Comparison of ENCODE assay signal across 11 cellular contexts in the genomic region with DNA sequence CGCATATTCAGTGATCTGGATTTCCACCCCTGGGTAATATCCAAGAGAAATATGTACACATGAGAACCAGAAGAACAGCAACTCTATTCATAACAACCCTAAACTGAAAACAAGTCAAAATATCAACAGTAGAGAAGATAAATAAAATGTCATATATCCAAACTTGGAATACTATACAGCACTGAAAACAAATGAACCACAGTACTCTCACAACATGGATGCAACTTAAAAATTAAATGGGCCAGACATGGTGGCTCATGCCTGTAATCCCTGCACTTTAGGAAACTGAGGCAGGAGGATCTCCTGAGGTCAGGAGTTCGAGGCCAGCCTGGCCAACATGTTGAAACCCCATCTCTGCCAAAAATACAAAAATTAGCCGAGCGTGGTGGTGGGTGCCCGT.
"Had no signal": no experiment of that assay in that cellular context is flagged by ENCODE, and none has a peak within 500 bp of the region (broad histone marks: within the 10 kb centered on the region; RNA-seq: fewer than 3 reads in every experiment).

No MANE protein-coding gene starts in this region.

- H3K4me3 Mint-ChIP-seq: GM23338, H9, HFFc6 had no signal

- H3K9me3 Mint-ChIP-seq: GM23338, HFFc6 had no signal

- H2AFZ ChIP-seq: GM23248, GM23338 had no signal

- H3K9me3 ChIP-seq: HAP-1 had no signal

- H3K9ac ChIP-seq: GM23248 had no signal

- H3K4me3 ChIP-seq: GM23248, GM23338, HAP-1 had no signal

- DNase-seq: GM23248, GOT3, H7, H9, HCEC 1CT, HFFc6 had no signal

- H3K27ac ChIP-seq: GM23248 had no signal

- H3K4me2 ChIP-seq: GM23338 had no signal

- H3K36me3 ChIP-seq: HAP-1 had no signal

- ATAC-seq: GM23338, HCT116 had no signal

- H3K27ac Mint-ChIP-seq: GM23338, H9, HFFc6 had no signal

- FAIRE-seq: H1, H54 had no signal
